22 cellular contexts compared by ENCODE assay signal in the genomic region with DNA sequence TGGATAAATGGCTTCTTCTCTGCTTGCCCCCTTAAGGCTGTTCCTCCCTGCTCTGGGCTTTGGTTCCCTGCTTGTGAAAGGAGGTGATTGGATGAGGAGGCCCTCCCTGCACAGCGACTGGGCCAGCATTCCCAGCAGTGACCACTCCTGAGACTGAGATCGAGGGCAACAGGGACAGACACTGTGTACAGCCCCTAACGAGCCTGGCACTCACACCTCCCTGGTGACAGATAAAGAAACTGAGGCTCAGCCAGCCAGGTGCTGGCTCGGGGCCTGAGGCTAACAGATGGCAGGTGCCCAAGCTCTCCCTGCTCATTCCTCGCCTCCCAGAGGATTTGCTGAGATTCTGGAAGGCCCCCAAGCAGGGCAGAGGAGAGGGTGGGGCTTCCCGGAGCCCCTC. TPM values are rescaled to one million over a fixed set of nuclear protein-coding genes. Genes with fewer than 3 reads are reported as not detected.
A peak's percentile ranks its signal among the peaks of the same experiment; 100 is the strongest.
DNase-seq lines count a peak whose midpoint lies in the region; ATAC-seq and TF ChIP-seq lines count a peak whose summit lies in the region.
"Had no signal": no experiment of that assay in that cellular context is flagged by ENCODE, and none has a peak within 500 bp of the region (broad histone marks: within the 10 kb centered on the region; RNA-seq: fewer than 3 reads in every experiment).

No MANE protein-coding gene starts in this region.

- no peak overlapping the region for H3K56ac ChIP-seq in IMR-90 (ENCODE audit: extremely low read depth, insufficient read depth, low read length)

- DNase-seq in IMR-90 (no peak), esophagus squamous epithelium (lab: John Stamatoyannopoulos, UW) (no peak), mesenchymal stem cell (no peak), suprapubic skin (ENCODE audit: low spot score in 2 of 2) (no peak), NCI-H1436 (lab: John Stamatoyannopoulos, UW) (no peak), RWPE1 (ENCODE audit: low spot score) (no peak)
- DNase-seq in activated CD4-positive, alpha-beta T cell treated with anti-CD3 and anti-CD28 coated beads, Interleukin-2, amount 50 U/mL, for 48 hours = no peak
- DNase-seq: activated CD4-positive, alpha-beta T cell treated with anti-CD3 and anti-CD28 coated beads for 1 hour; activated T-cell treated with anti-CD3 and anti-CD28 coated beads, Interleukin-2, amount 50 U/mL, for 1 hour; DMS79 treated with DMSO at 0.1 percent for 48 hours; effector memory CD8-positive, alpha-beta T cell; KG1; kidney; MM.1S; NCI-H1417 treated with DMSO at 0.1 percent for 48 hours; NCI-H2107; NCI-H510A; Peyer's patch; small intestine; stimulated activated CD4-positive, alpha-beta T cell treated with anti-CD3 and anti-CD28 coated beads, Interleukin-2, amount 100 ng/mL, for 24 hours had no signal

- intact Hi-C loops in IMR-90 (cut with micrococcal nuclease) (no loop called here), esophagus squamous epithelium (cut with DNase I) (no loop called here)

- H3K4me3 ChIP-seq in IMR-90 (ENCODE audit: insufficient read depth, low read depth, low read length) (no peak overlapping the region), esophagus squamous epithelium (no peak overlapping the region), mesenchymal stem cell (ENCODE audit: insufficient read depth in 1 of 2, low read depth in 1 of 2, low read length in 2 of 2) (no peak overlapping the region), suprapubic skin (no peak overlapping the region)
- H3K4me3 ChIP-seq: breast epithelium, Peyer's patch had no signal

- no peak for TF ChIP-seq EP300 in suprapubic skin (IDR thresholded peaks at IDR 0.05)

- dilution Hi-C loops in IMR-90 (cut with HindIII; ENCODE audit: low sequenced_read_pairs, unreplicated experiment) = no loop called here

- CTCF ChIA-PET in IMR-90 (lab: Yijun Ruan, JAX) = interaction anchor here (1.3 kb wide), 1 partner anchor 40 kb away, joined by 3 read pairs; no protein-coding TSS in a partner anchor
- CTCF ChIA-PET in RWPE1 (lab: Yijun Ruan, JAX) = no interaction called here

- H3K18ac ChIP-seq in IMR-90 (ENCODE audit: low read depth, low read length) = no peak overlapping the region
- H3K18ac ChIP-seq in mesenchymal stem cell (ENCODE audit: low read depth in 1 of 2, low read length in 2 of 2) = peak overlapping the region in 1 of 2 experiments; percentile 12

- H2AK5ac ChIP-seq in IMR-90 (ENCODE audit: low read depth, low read length) (peak overlapping the region; percentile 43), mesenchymal stem cell (ENCODE audit: low read length, severe bottlenecking) (peak overlapping the region; percentile 37)

- H3K4ac ChIP-seq in IMR-90 (ENCODE audit: low read depth, low read length) (peak overlapping the region; percentile 47; the same call in 1 of the 2 replicates), mesenchymal stem cell (ENCODE audit: low read depth in 1 of 2, low read length in 2 of 2) (no peak overlapping the region)

- no peak overlapping the region for H3K4me2 ChIP-seq in IMR-90 (ENCODE audit: low read depth, low read length)
- H3K4me2 ChIP-seq in mesenchymal stem cell (ENCODE audit: low read length, poor library complexity, severe bottlenecking) = no peak overlapping the region

- 0 out of 2 replicates have a peak, but pooled peaks cover 5% of the 10 kb centered on the region for H3K9me1 ChIP-seq in IMR-90 (ENCODE audit: insufficient read depth, low read length)

- H4K8ac ChIP-seq in IMR-90 (ENCODE audit: low read depth in 2 of 2, low read length in 2 of 2) = peak overlapping the region; percentile 52 to 56; a peak in 2 of 4 replicates
- H4K8ac ChIP-seq in mesenchymal stem cell (ENCODE audit: low read length) = no peak overlapping the region

- H3K36me3 ChIP-seq in IMR-90 (ENCODE audit: control insufficient read depth, insufficient read depth, low read length) (no peaks in the 10 kb centered on the region), esophagus squamous epithelium (no peaks in the 10 kb centered on the region), mesenchymal stem cell (ENCODE audit: control insufficient read depth in 1 of 2, insufficient read depth in 2 of 2, low read depth in 1 of 2, low read length in 2 of 2) (no peaks in the 10 kb centered on the region), suprapubic skin (no peaks in the 10 kb centered on the region)
- H3K36me3 ChIP-seq: breast epithelium, Peyer's patch had no signal

- peak overlapping the region; percentile 41; the same call in 1 of the 2 replicates for H4K91ac ChIP-seq in IMR-90 (ENCODE audit: insufficient read depth, low read depth, low read length)
- H4K91ac ChIP-seq in mesenchymal stem cell (ENCODE audit: low read length) = no peak overlapping the region

- 0 out of 2 replicates have a peak overlapping the region, but pooled peaks have one; percentile 44 for H2BK20ac ChIP-seq in IMR-90 (ENCODE audit: low read depth, low read length)

- H3K27me3 ChIP-seq in IMR-90 (ENCODE audit: control insufficient read depth, insufficient read depth, low read length) (peaks cover 11% of the 10 kb centered on the region; the same call in 1 of the 2 replicates), esophagus squamous epithelium (no peaks in the 10 kb centered on the region), mesenchymal stem cell (ENCODE audit: control insufficient read depth in 1 of 2, insufficient read depth in 1 of 2, low read length in 2 of 2) (no peaks in the 10 kb centered on the region), suprapubic skin (no peaks in the 10 kb centered on the region)
- H3K27me3 ChIP-seq: breast epithelium, Peyer's patch had no signal

- peak overlapping the region; percentile 29; the same call in 1 of the 2 replicates for H2BK120ac ChIP-seq in IMR-90 (ENCODE audit: low read depth, low read length)
- no peak overlapping the region for H2BK120ac ChIP-seq in mesenchymal stem cell (ENCODE audit: low read depth, low read length)

- no peak overlapping the region for H3K27ac ChIP-seq in IMR-90 (ENCODE audit: insufficient read depth, low read length)
- H3K27ac ChIP-seq in esophagus squamous epithelium = peak overlapping the region in 3 of 4 donors; percentile 46 to 75 (median 74)
- H3K27ac ChIP-seq in mesenchymal stem cell (ENCODE audit: low read length, poor library complexity, severe bottlenecking) = no peak overlapping the region
- H3K27ac ChIP-seq in suprapubic skin = peak overlapping the region; percentile 4
- no peak overlapping the region for H3K27ac ChIP-seq in RWPE1
- H3K27ac ChIP-seq: Peyer's patch had no signal

- POLR2A ChIA-PET in IMR-90 (lab: Charles Lee; ENCODE audit: unreplicated experiment) (no interaction called here), RWPE1 (lab: Yijun Ruan, JAX; ENCODE audit: low non-redundant PET) (no interaction called here)

- WGBS in IMR-90 (ENCODE audit: extremely low coverage in 2 of 2, insufficient read length in 1 of 2), 2 experiments = 60% methylated on average over 1 of the region's 6 CpGs; no CpG with 5 or more reads in 1 of the 2 experiments
- WGBS in esophagus squamous epithelium, 2 donors = 40 to 45% methylated on average over 1 to 3 of the region's 6 CpGs
- WGBS in mesenchymal stem cell = 77% methylated on average over 4 of the region's 6 CpGs
- WGBS in suprapubic skin = 74% methylated on average over 3 of the region's 6 CpGs

- H2AFZ ChIP-seq in IMR-90 (replicated peaks; ENCODE audit: low read length, poor library complexity) = peak overlapping the region; percentile 37
- H2AFZ ChIP-seq in mesenchymal stem cell (ENCODE audit: low read depth, low read length) = no peak overlapping the region

- peak overlapping the region; percentile 11 for H2AK9ac ChIP-seq in IMR-90 (replicated peaks; ENCODE audit: low read depth, low read length, poor library complexity)

- no peak overlapping the region for H3K9ac ChIP-seq in IMR-90 (ENCODE audit: low read depth, low read length)
- no peak overlapping the region for H3K9ac ChIP-seq in mesenchymal stem cell (ENCODE audit: low read length)

- BruUV-seq in IMR-90 (replicated peaks; lab: Mats Ljungman, UMichigan) = no TSS peak

- peak overlapping the region; percentile 40; the same call in 1 of the 3 replicates for H2BK15ac ChIP-seq in IMR-90 (ENCODE audit: low read depth, low read length)
- H2BK15ac ChIP-seq in mesenchymal stem cell (ENCODE audit: low read depth, poor library complexity, severe bottlenecking) = peak overlapping the region; percentile 18

- H3K14ac ChIP-seq in IMR-90 (replicated peaks; ENCODE audit: low read depth, low read length) (peak overlapping the region; percentile 25; the same call in 1 of the 2 replicates), mesenchymal stem cell (ENCODE audit: low read length in 2 of 2) (no peak overlapping the region)

- H3K9me3 ChIP-seq in IMR-90 (ENCODE audit: control insufficient read depth, insufficient read depth, low read length) (no peaks in the 10 kb centered on the region), esophagus squamous epithelium (no peaks in the 10 kb centered on the region), mesenchymal stem cell (ENCODE audit: control insufficient read depth, low read length) (no peaks in the 10 kb centered on the region), suprapubic skin (no peaks in the 10 kb centered on the region)
- H3K9me3 ChIP-seq: breast epithelium, Peyer's patch had no signal

- no peak overlapping the region for H4K5ac ChIP-seq in IMR-90 (ENCODE audit: low read depth, low read length)

- TF ChIP-seq POLR2A in IMR-90 (IDR thresholded peaks at IDR 0.05; ENCODE audit: low read depth, low read length) (no peak), esophagus squamous epithelium (IDR thresholded peaks at IDR 0.05) (no peak), suprapubic skin (IDR thresholded peaks at IDR 0.05) (no peak)

- H3K23ac ChIP-seq in IMR-90 (ENCODE audit: low read depth, low read length) (no peak overlapping the region), mesenchymal stem cell (ENCODE audit: low read length in 2 of 2) (no peak overlapping the region)

- no peak for TF ChIP-seq RAD21 in IMR-90 (IDR thresholded peaks at IDR 0.05; ENCODE audit: low read length)

- TF ChIP-seq CTCF in IMR-90 (conservative IDR thresholded peaks at IDR 0.05; ENCODE audit: low read depth, low read length) (no peak), esophagus squamous epithelium (IDR thresholded peaks at IDR 0.05) (no peak), suprapubic skin (IDR thresholded peaks at IDR 0.05) (no peak), RWPE1 (conservative IDR thresholded peaks at IDR 0.05; ENCODE audit: low read depth) (no peak)

- H2BK12ac ChIP-seq in mesenchymal stem cell (ENCODE audit: low read length in 2 of 2) = no peak overlapping the region

- H2BK5ac ChIP-seq in IMR-90 (ENCODE audit: low read depth, low read length, poor library complexity, severe bottlenecking) (no peak overlapping the region), mesenchymal stem cell (ENCODE audit: low read depth, low read length, poor library complexity, severe bottlenecking) (no peak overlapping the region)

- H4K20me1 ChIP-seq in IMR-90 (ENCODE audit: insufficient read depth, low read length) = no peaks in the 10 kb centered on the region

- H3K4me1 ChIP-seq in IMR-90 (ENCODE audit: control insufficient read depth, insufficient read depth, low read length) (peaks cover 6% of the 10 kb centered on the region; the same call in 1 of the 2 replicates), esophagus squamous epithelium (peaks cover 12 to 62% (median 28%) of the 10 kb centered on the region in 3 donors), mesenchymal stem cell (ENCODE audit: control insufficient read depth, insufficient read depth, low read depth, low read length) (peaks cover 52% of the 10 kb centered on the region), suprapubic skin (peaks cover 24% of the 10 kb centered on the region)
- H3K4me1 ChIP-seq: breast epithelium had no signal

- H3K79me1 ChIP-seq in IMR-90 (ENCODE audit: low read depth in 1 of 2, low read length in 2 of 2) (no peaks in the 10 kb centered on the region), mesenchymal stem cell (replicated peaks; ENCODE audit: low read length, poor library complexity, severe bottlenecking) (no peaks in the 10 kb centered on the region)

- peak; percentile 18; the same call in 1 of the 2 replicates for ATAC-seq in IMR-90 (ENCODE audit: low read depth)
- no peak for ATAC-seq in HG03175 (IDR thresholded peaks at IDR 0.05; ENCODE audit: unreplicated experiment)
- ATAC-seq: effector memory CD8-positive, alpha-beta T cell had no signal

- in situ Hi-C loops in IMR-90 (cut with MboI; ENCODE audit: low sequenced_read_pairs) = no loop called here

RNA-seq across cellular contexts. Expression of gene AQP1, which starts 12.0 kb away (rescaled TPM):
- 0.18 and 0.28 TPM in 2 replicates for total RNA-seq in IMR-90 (2012; rRNA removed)
- 0.39 and 0.55 TPM in 2 replicates for polyA plus RNA-seq in IMR-90 (2012; rRNA removed)
- 0.18 and 0.30 TPM in 2 replicates for polyA plus RNA-seq in IMR-90 (2012; cell fraction: cytosol; rRNA removed)
- 0.87 and 1.2 TPM in 2 replicates for polyA plus RNA-seq in IMR-90 (2012; cell fraction: nucleus; rRNA removed; ENCODE audit: low replicate concordance)
- 100 to 1,000 TPM in 1 of 4 donors, 10 to 100 TPM in 3; 14.9 to 159 (median 44.7) TPM for total RNA-seq in esophagus squamous epithelium
- polyA plus RNA-seq in mesenchymal stem cell (2013, experiment 1 of 2) = 1.0 TPM
- polyA plus RNA-seq in mesenchymal stem cell (2013, experiment 2 of 2) = 0.86 TPM
- total RNA-seq in suprapubic skin = 100 to 1,000 TPM in 3 of 4 donors, 10 to 100 TPM in 1; 92.1 to 139 (median 110) TPM

Comparison
In these comparisons a context has a peak if more than half of its experiments do, and no peak if none do; other contexts are left out.
1. H3K27ac ChIP-seq: peak in esophagus squamous epithelium (3 of 4) and suprapubic skin (single experiment); none in IMR-90 (single experiment), mesenchymal stem cell (single experiment) and RWPE1 (single experiment).
2. RNA of gene AQP1, which starts 12.0 kb away (total RNA-seq): 92.1 to 139 TPM in suprapubic skin and 14.9 to 159 TPM in esophagus squamous epithelium; 0.18 to 0.28 TPM in IMR-90; every median in the first group is over 10 times any median in the second.